In genomic region chr10:97826892-97827291, GRCh38 we compare ENCODE assay signal across 34 cellular contexts. TPM values are rescaled to one million over a fixed set of nuclear protein-coding genes. Genes with fewer than 3 reads are reported as not detected.
"Had no signal": no experiment of that assay in that cellular context is flagged by ENCODE, and none has a peak within 500 bp of the region (broad histone marks: within the 10 kb centered on the region; RNA-seq: fewer than 3 reads in every experiment).

No MANE protein-coding gene starts in this region.

- H3K9me3 ChIP-seq: colonic mucosa, esophagus squamous epithelium, gastrocnemius medialis, heart right ventricle, left lung, lower lobe of right lung, mucosa of descending colon had no signal

- FAIRE-seq: endometrium had no signal

- H3K9me3 Mint-ChIP-seq: dendritic cell treated with granulocyte-macrophage colony-stimulating factor and Interleukin-4, amounts not matched to agents 40 ng/mL and 50 ng/mL, for 4 days; effector memory CD8-positive, alpha-beta T cell; endodermal cell; immature natural killer cell; mesothelial cell of epicardium; naive B cell had no signal

- H3K4me3 Mint-ChIP-seq: dendritic cell treated with granulocyte-macrophage colony-stimulating factor and Interleukin-4, amounts not matched to agents 40 ng/mL and 50 ng/mL, for 4 days; effector memory CD8-positive, alpha-beta T cell; endodermal cell; immature natural killer cell; mesothelial cell of epicardium had no signal

- H3K4me1 Mint-ChIP-seq: mesothelial cell of epicardium, naive B cell had no signal

- ATAC-seq: effector memory CD8-positive, alpha-beta T cell; esophagus mucosa; gastrocnemius medialis; heart right ventricle; left cardiac atrium; left lung; left ventricle myocardium superior; lower lobe of right lung; mucosa of descending colon; naive thymus-derived CD8-positive, alpha-beta T cell had no signal

- H3K27ac ChIP-seq: colonic mucosa, epithelial cell of prostate, esophagus squamous epithelium, heart right ventricle, left lung, lower lobe of right lung had no signal

- DNase-seq: colonic mucosa; cortex of kidney; effector CD8-positive, alpha-beta T cell; effector memory CD8-positive, alpha-beta T cell; endodermal cell; erythroblast; esophagus squamous epithelium; foreskin fibroblast; foreskin melanocyte; gastrocnemius medialis; glutamatergic neuron; head of caudate nucleus; heart right ventricle; hypothalamus; immature natural killer cell; islet precursor cell; left cardiac atrium; left lung; left ventricle myocardium superior; lower lobe of right lung; mesenchymal stem cell; mucosa of descending colon; naive B cell; naive thymus-derived CD8-positive, alpha-beta T cell had no signal

- H3K27ac Mint-ChIP-seq: dendritic cell treated with granulocyte-macrophage colony-stimulating factor and Interleukin-4, amounts not matched to agents 40 ng/mL and 50 ng/mL, for 4 days; endodermal cell; mesothelial cell of epicardium; naive B cell had no signal

- H3K4me1 ChIP-seq: colonic mucosa, lower lobe of right lung had no signal

- H3K36me3 Mint-ChIP-seq: mesothelial cell of epicardium; naive B cell; naive thymus-derived CD8-positive, alpha-beta T cell had no signal

- H3K27me3 ChIP-seq: colonic mucosa, gastrocnemius medialis had no signal

- H3K4me3 ChIP-seq: colonic mucosa, esophagus squamous epithelium, gastrocnemius medialis, heart right ventricle, left lung, lower lobe of right lung, mucosa of descending colon had no signal

- H3K36me3 ChIP-seq: colonic mucosa, esophagus squamous epithelium, gastrocnemius medialis, heart right ventricle, left lung, lower lobe of right lung had no signal

RNA-seq across cellular contexts. Expression of gene GOLGA7B, which starts 22.8 kb away (rescaled TPM):
- total RNA-seq: glomerular endothelial cell, left ventricle myocardium superior had no signal

RNA-seq across cellular contexts. Expression of gene SFRP5, which starts 55.1 kb away (rescaled TPM):
- total RNA-seq: dermis microvascular lymphatic vessel endothelial cell, esophagus mucosa, glomerular endothelial cell, kidney epithelial cell, lung microvascular endothelial cell, mesenteric fat pad had no signal
- polyA plus RNA-seq: immature natural killer cell had no signal
